In genomic region chr7:49773939-49774458, GRCh38 we compare ENCODE assay signal across 13 cellular contexts. TPM values are rescaled to one million over a fixed set of nuclear protein-coding genes. Genes with fewer than 3 reads are reported as not detected.
DNase-seq lines count a peak whose midpoint lies in the region; ATAC-seq and TF ChIP-seq lines count a peak whose summit lies in the region.
"Had no signal": no experiment of that assay in that cellular context is flagged by ENCODE, and none has a peak within 500 bp of the region (broad histone marks: within the 10 kb centered on the region; RNA-seq: fewer than 3 reads in every experiment).

No MANE protein-coding gene starts in this region.

- WGBS in gastroesophageal sphincter (ENCODE audit: low coverage in 1 of 2), 2 donors: no CpG with 5 or more reads among the region's 56 CpGs
- under 1% methylated on average over 56 of the region's 56 CpGs for WGBS in urinary bladder

- TF ChIP-seq POLR2A in gastroesophageal sphincter (IDR thresholded peaks at IDR 0.05): no peak

- TF ChIP-seq CTCF in gastroesophageal sphincter (IDR thresholded peaks at IDR 0.05): no peak
- no peak for TF ChIP-seq CTCF in nephron progenitor cell (IDR thresholded peaks at IDR 0.05)

- ATAC-seq in gastroesophageal sphincter: no peak
- ATAC-seq in activated T-cell treated with anti-CD3 and anti-CD28 coated beads, Interleukin-2, amount 50 U/mL, for 72 hours (replicated peaks in 1 of 2): no peak
- ATAC-seq: A549 had no signal

- H3K4me3 ChIP-seq in gastroesophageal sphincter (peak overlapping the region; percentile 2 to 52), urinary bladder (ENCODE audit: low read depth, low read length) (peak overlapping the region; percentile 36)
- H3K4me3 ChIP-seq: A549 had no signal

- no peaks in the 10 kb centered on the region for H3K36me3 Mint-ChIP-seq in nephron progenitor cell (ENCODE audit: low read depth)
- H3K36me3 Mint-ChIP-seq in activated T-cell treated with anti-CD3 and anti-CD28 coated beads, Interleukin-2, amount 50 U/mL, for 72 hours (ENCODE audit: insufficient read depth in 2 of 2): peaks cover 3 to 4% of the 10 kb centered on the region in 2 donors

- H3K36me3 ChIP-seq in gastroesophageal sphincter (no peaks in the 10 kb centered on the region), urinary bladder (ENCODE audit: insufficient read depth) (no peaks in the 10 kb centered on the region)

- peaks cover 3% of the 10 kb centered on the region for H3K9me3 Mint-ChIP-seq in nephron progenitor cell
- H3K9me3 Mint-ChIP-seq in activated T-cell treated with anti-CD3 and anti-CD28 coated beads, Interleukin-2, amount 50 U/mL, for 72 hours: no peaks in the 10 kb centered on the region
- H3K9me3 Mint-ChIP-seq: activated T-cell treated with anti-CD3 and anti-CD28 coated beads, Interleukin-2, amount 50 U/mL, for 24 hours; memory B cell had no signal

- peaks cover 94% of the 10 kb centered on the region for H3K27me3 Mint-ChIP-seq in nephron progenitor cell (ENCODE audit: low read depth, poor library complexity)
- peaks cover 71% of the 10 kb centered on the region for H3K27me3 Mint-ChIP-seq in activated T-cell treated with anti-CD3 and anti-CD28 coated beads, Interleukin-2, amount 50 U/mL, for 72 hours (ENCODE audit: low read depth)

- no peak overlapping the region for H3K27ac Mint-ChIP-seq in nephron progenitor cell
- no peak overlapping the region for H3K27ac Mint-ChIP-seq in activated T-cell treated with anti-CD3 and anti-CD28 coated beads, Interleukin-2, amount 50 U/mL, for 72 hours
- H3K27ac Mint-ChIP-seq: activated T-cell treated with anti-CD3 and anti-CD28 coated beads, Interleukin-2, amount 50 U/mL, for 24 hours; memory B cell had no signal

- H3K4me1 ChIP-seq in gastroesophageal sphincter (peaks cover 0 to 35% (median 27%) of the 10 kb centered on the region in 3 donors), urinary bladder (ENCODE audit: insufficient read depth) (peaks cover 7% of the 10 kb centered on the region)
- H3K4me1 ChIP-seq: A549 had no signal

- no peaks in the 10 kb centered on the region for H3K9me3 ChIP-seq in gastroesophageal sphincter

- H3K27ac ChIP-seq in gastroesophageal sphincter (no peak overlapping the region), urinary bladder (ENCODE audit: low read depth) (no peak overlapping the region)
- H3K27ac ChIP-seq: A549 had no signal

- no peak for TF ChIP-seq EP300 in gastroesophageal sphincter (IDR thresholded peaks at IDR 0.05)

- H3K27me3 ChIP-seq in gastroesophageal sphincter: peaks cover 75% of the 10 kb centered on the region

- H3K4me1 Mint-ChIP-seq in nephron progenitor cell: peaks cover 17% of the 10 kb centered on the region
- H3K4me1 Mint-ChIP-seq in activated T-cell treated with anti-CD3 and anti-CD28 coated beads, Interleukin-2, amount 50 U/mL, for 72 hours (ENCODE audit: low read depth): peaks cover 12% of the 10 kb centered on the region

- DNase-seq in NCI-H748 treated with DMSO at 0.1 percent for 48 hours (lab: John Stamatoyannopoulos, UW) (peak; percentile 10), NCI-H748 (lab: John Stamatoyannopoulos, UW; ENCODE audit: unreplicated experiment) (no peak), nephron progenitor cell (peak; percentile 37), NCI-H2107 (lab: John Stamatoyannopoulos, UW) (no peak), ureter (ENCODE audit: low spot score) (no peak)
- DNase-seq in activated T-cell treated with anti-CD3 and anti-CD28 coated beads, Interleukin-2, amount 50 U/mL, for 72 hours: no peak
- DNase-seq: activated T-cell treated with anti-CD3 and anti-CD28 coated beads, Interleukin-2, amount 50 U/mL, for 24 hours; dermis blood vessel endothelial cell; NCI-H187 treated with DMSO at 0.1 percent for 48 hours had no signal

- H3K4me3 Mint-ChIP-seq in nephron progenitor cell: peak overlapping the region; percentile 87
- no peak overlapping the region for H3K4me3 Mint-ChIP-seq in activated T-cell treated with anti-CD3 and anti-CD28 coated beads, Interleukin-2, amount 50 U/mL, for 72 hours
- H3K4me3 Mint-ChIP-seq: activated T-cell treated with anti-CD3 and anti-CD28 coated beads, Interleukin-2, amount 50 U/mL, for 24 hours had no signal

RNA-seq across cellular contexts. Expression of gene VWC2, which starts 0.6 kb away (rescaled TPM):
- under 1 TPM in 2 of 4 donors, not detected in 2; 0.08 to 0.13 TPM for total RNA-seq in gastroesophageal sphincter
- total RNA-seq in urinary bladder: 0.11 TPM
- 0.01 TPM for polyA plus RNA-seq in urinary bladder
- not detected for total RNA-seq in activated T-cell treated with anti-CD3 and anti-CD28 coated beads, Interleukin-2, amount 50 U/mL, for 72 hours
- 0.10 TPM for total RNA-seq in ureter
- total RNA-seq: dermis blood vessel endothelial cell had no signal
- polyA plus RNA-seq: A549 had no signal

Comparison
In these comparisons a context has a peak if more than half of its experiments do, and no peak if none do; other contexts are left out.
1. DNase-seq: peak in NCI-H748 treated with DMSO at 0.1 percent for 48 hours (single experiment) and nephron progenitor cell (single experiment); none in NCI-H748 (single experiment), NCI-H2107 (single experiment), activated T-cell treated with anti-CD3 and anti-CD28 coated beads, Interleukin-2, amount 50 U/mL, for 72 hours (0 of 2) and ureter (single experiment).